27 cellular contexts compared by ENCODE assay signal in the genomic region with DNA sequence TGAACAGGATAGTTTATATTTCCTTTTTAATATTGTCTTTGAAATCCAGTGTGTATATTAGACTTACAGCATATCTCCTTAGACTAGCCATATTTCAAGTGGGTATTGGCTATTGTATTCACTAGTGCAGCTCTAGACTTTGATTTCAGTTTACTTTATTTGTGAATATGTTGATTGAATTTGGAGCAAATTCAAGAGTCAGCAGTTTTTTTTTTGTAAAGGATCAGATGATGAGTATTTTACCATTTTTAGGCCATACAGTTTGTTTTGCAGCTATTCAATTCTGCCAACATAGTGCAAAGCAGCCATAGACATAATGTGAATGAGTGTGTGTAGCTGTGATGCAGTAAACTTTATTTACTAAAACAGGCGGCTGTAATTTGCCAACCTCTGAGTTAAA. TPM values are rescaled to one million over a fixed set of nuclear protein-coding genes. Genes with fewer than 3 reads are reported as not detected.
"Had no signal": no experiment of that assay in that cellular context is flagged by ENCODE, and none has a peak within 500 bp of the region (broad histone marks: within the 10 kb centered on the region; RNA-seq: fewer than 3 reads in every experiment).

No MANE protein-coding gene starts in this region.

- H3K4me3 ChIP-seq: left ventricle myocardium inferior, lung, mucosa of descending colon, ovary, right atrium auricular region, spleen, tibial nerve, uterus had no signal

- H3K27me3 ChIP-seq: ovary, right atrium auricular region, spleen, tibial nerve, uterus had no signal

- H3K36me3 ChIP-seq: left ventricle myocardium inferior, ovary, right atrium auricular region, spleen, tibial nerve, uterus had no signal

- H3K4me3 Mint-ChIP-seq: mesothelial cell of epicardium; naive thymus-derived CD4-positive, alpha-beta T cell; natural killer cell treated with Interleukin-12 subunit alpha and Interleukin-12 subunit beta and Interleukin-15 and Interleukin-18, amount 100 ng/mL, for 72 hours; stimulated activated memory B cell treated with anti-CD40 and anti-IgM and Interleukin-4, amounts not matched to agents 10 μg/mL and 1 μg/mL and 100 μg/mL, for 72 hours; stimulated activated naive CD8-positive, alpha-beta T cell treated with anti-CD3 and anti-CD28 coated beads, Interleukin-15, amount 100 ng/mL, for 72 hours; type B pancreatic cell had no signal

- DNase-seq: hypothalamus; islet precursor cell; left ventricle myocardium inferior; mesendoderm; mucosa of descending colon; naive thymus-derived CD4-positive, alpha-beta T cell; ovary; small intestine; spleen; stimulated activated CD4-positive, alpha-beta T cell treated with anti-CD3 and anti-CD28 coated beads, Interleukin-1b, Interleukin-23, amount 100 ng/mL, for 48 hours; stimulated activated CD4-positive, alpha-beta T cell treated with anti-CD3 and anti-CD28 coated beads, Interleukin-2, amount 100 ng/mL, for 48 hours; stimulated activated CD4-positive, alpha-beta T cell treated with anti-CD3 and anti-CD28 coated beads, Interleukin-4, amount 100 ng/mL, for 4 hours; stimulated activated CD8-positive, alpha-beta memory T cell treated with anti-CD3 and anti-CD28 coated beads, Interleukin-4, amount 100 ng/mL, for 48 hours; stimulated activated naive CD4-positive, alpha-beta T cell treated with Interleukin-2 at 50 U/mL for 16 hours; stimulated activated naive CD8-positive, alpha-beta T cell treated with anti-CD3 and anti-CD28 coated beads, Interleukin-15, amount 100 ng/mL, for 72 hours; substantia nigra; uterus had no signal

- H3K9me3 Mint-ChIP-seq: mesothelial cell of epicardium; naive thymus-derived CD4-positive, alpha-beta T cell; natural killer cell treated with Interleukin-12 subunit alpha and Interleukin-12 subunit beta and Interleukin-15 and Interleukin-18, amount 100 ng/mL, for 72 hours; stimulated activated memory B cell treated with anti-CD40 and anti-IgM and Interleukin-4, amounts not matched to agents 10 μg/mL and 1 μg/mL and 100 μg/mL, for 72 hours; stimulated activated naive CD8-positive, alpha-beta T cell treated with anti-CD3 and anti-CD28 coated beads, Interleukin-15, amount 100 ng/mL, for 72 hours; type B pancreatic cell had no signal

- H3K4me1 ChIP-seq: left ventricle myocardium inferior, right atrium auricular region, spleen, tibial nerve, uterus had no signal

- H3K4me1 Mint-ChIP-seq: mesothelial cell of epicardium; stimulated activated naive CD8-positive, alpha-beta T cell treated with anti-CD3 and anti-CD28 coated beads, Interleukin-15, amount 100 ng/mL, for 72 hours had no signal

- H3K27me3 Mint-ChIP-seq: natural killer cell treated with Interleukin-12 subunit alpha and Interleukin-12 subunit beta and Interleukin-15 and Interleukin-18, amount 100 ng/mL, for 72 hours; progenitor cell of endocrine pancreas; stimulated activated memory B cell treated with anti-CD40 and anti-IgM and Interleukin-4, amounts not matched to agents 10 μg/mL and 1 μg/mL and 100 μg/mL, for 72 hours had no signal

- H3K36me3 Mint-ChIP-seq: mesothelial cell of epicardium; naive thymus-derived CD4-positive, alpha-beta T cell; natural killer cell treated with Interleukin-12 subunit alpha and Interleukin-12 subunit beta and Interleukin-15 and Interleukin-18, amount 100 ng/mL, for 72 hours; stimulated activated memory B cell treated with anti-CD40 and anti-IgM and Interleukin-4, amounts not matched to agents 10 μg/mL and 1 μg/mL and 100 μg/mL, for 72 hours; type B pancreatic cell had no signal

- ATAC-seq: mucosa of descending colon; naive thymus-derived CD4-positive, alpha-beta T cell; natural killer cell treated with Interleukin-12 subunit alpha and Interleukin-12 subunit beta and Interleukin-15 and Interleukin-18, amount 100 ng/mL, for 72 hours; sciatic nerve; stimulated activated memory B cell treated with anti-CD40 and anti-IgM and Interleukin-4, amounts not matched to agents 10 μg/mL and 1 μg/mL and 100 μg/mL, for 72 hours; stimulated activated naive CD8-positive, alpha-beta T cell treated with anti-CD3 and anti-CD28 coated beads, Interleukin-15, amount 100 ng/mL, for 72 hours had no signal

- FAIRE-seq: small intestine had no signal

- H3K9me3 ChIP-seq: left ventricle myocardium inferior, mucosa of descending colon, ovary, right atrium auricular region, spleen, tibial nerve, uterus had no signal

- H3K27ac ChIP-seq: left ventricle myocardium inferior, ovary, right atrium auricular region, spleen, tibial nerve, uterus had no signal

- H3K27ac Mint-ChIP-seq: mesothelial cell of epicardium; naive thymus-derived CD4-positive, alpha-beta T cell; natural killer cell treated with Interleukin-12 subunit alpha and Interleukin-12 subunit beta and Interleukin-15 and Interleukin-18, amount 100 ng/mL, for 72 hours; progenitor cell of endocrine pancreas; stimulated activated memory B cell treated with anti-CD40 and anti-IgM and Interleukin-4, amounts not matched to agents 10 μg/mL and 1 μg/mL and 100 μg/mL, for 72 hours; stimulated activated naive CD8-positive, alpha-beta T cell treated with anti-CD3 and anti-CD28 coated beads, Interleukin-15, amount 100 ng/mL, for 72 hours; type B pancreatic cell had no signal

RNA-seq across cellular contexts. Expression of a gene that starts 4.6 kb away (rescaled TPM):
- total RNA-seq: left ventricle myocardium inferior, myocyte had no signal
